14 cellular contexts compared by ENCODE assay signal in genomic region chr1:229001467-229001866, GRCh38.
A peak's percentile ranks its signal among the peaks of the same experiment; 100 is the strongest.
DNase-seq lines count a peak whose midpoint lies in the region; ATAC-seq and TF ChIP-seq lines count a peak whose summit lies in the region.
"Had no signal": no experiment of that assay in that cellular context is flagged by ENCODE, and none has a peak within 500 bp of the region (broad histone marks: within the 10 kb centered on the region; RNA-seq: fewer than 3 reads in every experiment).

No MANE protein-coding gene starts in this region.

- DNase-seq in COLO668 (lab: John Stamatoyannopoulos, UW; ENCODE audit: unreplicated experiment) (peak; percentile 14), progenitor cell of endocrine pancreas (ENCODE audit: low spot score, unreplicated experiment) (no peak), HT-29 (ENCODE audit: low spot score) (no peak), osteocyte (ENCODE audit: extremely low spot score, unreplicated experiment) (no peak)
- DNase-seq in Jurkat, Clone E6-1 (ENCODE audit: low read depth, low spot score): peak; percentile 85
- no peak for DNase-seq in effector memory CD8-positive, alpha-beta T cell
- DNase-seq in NK-92 treated with Interleukin-12 subunit alpha and Interleukin-12 subunit beta, amount 100 ng/mL, for 24 hours (lab: John Stamatoyannopoulos, UW): no peak
- DNase-seq: COR-L47, DMS153, NCI-H1436, NCI-H345, NCI-H774 had no signal

- no peak for TF ChIP-seq CTCF in progenitor cell of endocrine pancreas (IDR thresholded peaks at IDR 0.05; ENCODE audit: unreplicated experiment)
- TF ChIP-seq CTCF in osteocyte (IDR thresholded peaks at IDR 0.05): no peak

- H3K36me3 Mint-ChIP-seq in effector memory CD8-positive, alpha-beta T cell (ENCODE audit: insufficient read depth): no peaks in the 10 kb centered on the region
- no peaks in the 10 kb centered on the region for H3K36me3 Mint-ChIP-seq in progenitor cell of endocrine pancreas (ENCODE audit: insufficient read depth)
- no peaks in the 10 kb centered on the region for H3K36me3 Mint-ChIP-seq in osteocyte (ENCODE audit: unreplicated experiment)

- no peak overlapping the region for H3K27ac Mint-ChIP-seq in effector memory CD8-positive, alpha-beta T cell
- peak overlapping the region; percentile 29 for H3K27ac Mint-ChIP-seq in progenitor cell of endocrine pancreas
- no peak overlapping the region for H3K27ac Mint-ChIP-seq in osteocyte (ENCODE audit: unreplicated experiment)

- H3K27me3 Mint-ChIP-seq in effector memory CD8-positive, alpha-beta T cell: peaks cover 0 to 6% of the 10 kb centered on the region in 2 donors
- no peaks in the 10 kb centered on the region for H3K27me3 Mint-ChIP-seq in progenitor cell of endocrine pancreas
- no peaks in the 10 kb centered on the region for H3K27me3 Mint-ChIP-seq in osteocyte (ENCODE audit: unreplicated experiment)

- H3K4me3 ChIP-seq in Jurkat, Clone E6-1 (ENCODE audit: low read length): no peak overlapping the region
- H3K4me3 ChIP-seq: BLaER1 treated with 17β-estradiol and CSF1 and Interleukin-3, amounts not matched to agents 10 nM and 100 nM; HAP-1 had no signal

- H3K4me1 Mint-ChIP-seq in effector memory CD8-positive, alpha-beta T cell (ENCODE audit: low read depth in 2 of 2): peaks cover 5 to 12% of the 10 kb centered on the region in 2 donors
- H3K4me1 Mint-ChIP-seq in progenitor cell of endocrine pancreas (ENCODE audit: low read depth) (peaks cover 17% of the 10 kb centered on the region), osteocyte (ENCODE audit: unreplicated experiment) (no peaks in the 10 kb centered on the region)

- H3K4me3 Mint-ChIP-seq in effector memory CD8-positive, alpha-beta T cell: no peak overlapping the region
- no peak overlapping the region for H3K4me3 Mint-ChIP-seq in progenitor cell of endocrine pancreas (ENCODE audit: low read depth)
- H3K4me3 Mint-ChIP-seq in osteocyte (ENCODE audit: unreplicated experiment): no peak overlapping the region

- peak; percentile 32 for ATAC-seq in effector memory CD8-positive, alpha-beta T cell (replicated peaks)

- H3K9me3 Mint-ChIP-seq in effector memory CD8-positive, alpha-beta T cell: no peaks in the 10 kb centered on the region
- H3K9me3 Mint-ChIP-seq in progenitor cell of endocrine pancreas (ENCODE audit: low read depth): no peaks in the 10 kb centered on the region
- H3K9me3 Mint-ChIP-seq in osteocyte (ENCODE audit: unreplicated experiment): no peaks in the 10 kb centered on the region

Comparison
In these comparisons a context has a peak if more than half of its experiments do, and no peak if none do; other contexts are left out.
1. DNase-seq: peak in COLO668 (single experiment) and Jurkat, Clone E6-1 (single experiment); none in effector memory CD8-positive, alpha-beta T cell (0 of 3), progenitor cell of endocrine pancreas (single experiment), HT-29 (single experiment), osteocyte (single experiment) and NK-92 treated with Interleukin-12 subunit alpha and Interleukin-12 subunit beta, amount 100 ng/mL, for 24 hours (single experiment).